11 cellular contexts compared by ENCODE assay signal in the genomic region with DNA sequence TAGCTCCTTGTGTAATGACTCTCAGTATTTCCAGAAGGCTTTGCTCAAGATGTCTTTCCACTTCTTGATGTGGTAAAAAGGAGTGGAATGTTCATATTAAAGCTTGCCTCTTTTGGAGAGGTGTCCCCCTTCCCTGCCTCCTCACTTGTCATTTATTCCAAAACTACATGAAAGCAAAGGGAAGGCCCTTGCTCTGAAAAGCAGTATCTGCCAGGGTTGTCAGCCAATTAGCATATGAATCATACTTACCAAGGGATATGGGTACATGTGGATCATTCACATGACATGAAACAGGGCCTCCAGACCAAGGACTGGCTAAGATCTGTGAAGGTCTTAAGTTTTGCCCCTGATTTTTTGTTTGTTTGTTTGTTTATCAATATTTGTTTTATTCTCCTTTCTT. TPM values are rescaled to one million over a fixed set of nuclear protein-coding genes. Genes with fewer than 3 reads are reported as not detected.
DNase-seq lines count a peak whose midpoint lies in the region; ATAC-seq and TF ChIP-seq lines count a peak whose summit lies in the region.
"Had no signal": no experiment of that assay in that cellular context is flagged by ENCODE, and none has a peak within 500 bp of the region (broad histone marks: within the 10 kb centered on the region; RNA-seq: fewer than 3 reads in every experiment).

No MANE protein-coding gene starts in this region.

- H3K4me1 ChIP-seq in lung (ENCODE audit: control insufficient read depth in 2 of 2, insufficient read depth in 2 of 2, low read length in 2 of 2), result peaks cover 6 to 15% of the 10 kb centered on the region in 2 donors
- peaks cover 33% of the 10 kb centered on the region for H3K4me1 ChIP-seq in mucosa of descending colon (ENCODE audit: low read depth)

- TF ChIP-seq CTCF in astrocyte of the spinal cord (IDR thresholded peaks at IDR 0.05; ENCODE audit: low read depth, low read length) (no peak), lung (IDR thresholded peaks at IDR 0.05; ENCODE audit: control extremely low read depth, extremely low read depth) (no peak), mucosa of descending colon (IDR thresholded peaks at IDR 0.05) (no peak), omental fat pad (IDR thresholded peaks at IDR 0.05) (no peak)

- H3K27ac ChIP-seq in lung (ENCODE audit: low read depth in 1 of 2, low read length in 1 of 2), result no peak overlapping the region
- H3K27ac ChIP-seq: KMS-11 had no signal

- H3K9me3 ChIP-seq in lung (ENCODE audit: control insufficient read depth in 2 of 2, insufficient read depth in 1 of 2, low read length in 1 of 2) (no peaks in the 10 kb centered on the region), mucosa of descending colon (no peaks in the 10 kb centered on the region)
- H3K9me3 ChIP-seq: thoracic aorta had no signal

- no peaks in the 10 kb centered on the region for H3K27me3 ChIP-seq in lung (ENCODE audit: control insufficient read depth, insufficient read depth)

- ATAC-seq in lung (ENCODE audit: insufficient read depth, low FRiP score) (peak; percentile 29), mucosa of descending colon (no peak), omental fat pad (ENCODE audit: low FRiP score) (no peak)

- H3K36me3 ChIP-seq in lung (ENCODE audit: control insufficient read depth in 2 of 2, insufficient read depth in 2 of 2, low read length in 2 of 2), result no peaks in the 10 kb centered on the region
- no peaks in the 10 kb centered on the region for H3K36me3 ChIP-seq in mucosa of descending colon (ENCODE audit: low read depth)
- H3K36me3 ChIP-seq: thoracic aorta had no signal

- DNase-seq in AG08396 (ENCODE audit: low spot score), result peak; percentile 29
- peak; percentile 78 for DNase-seq in HCEC 1CT
- DNase-seq in astrocyte of the spinal cord (ENCODE audit: low read depth, low spot score), result peak; percentile 43
- no peak for DNase-seq in lung (ENCODE audit: low spot score)
- no peak for DNase-seq in mucosa of descending colon
- DNase-seq in cortex of kidney (lab: John Stamatoyannopoulos, UW), result no peak
- no peak for DNase-seq in stimulated activated naive CD4-positive, alpha-beta T cell (lab: John Stamatoyannopoulos, UW)
- no peak for DNase-seq in omental fat pad (ENCODE audit: low spot score)
- DNase-seq: activated gamma-delta T cell treated with Interleukin-2 at 50 U/mL for 16 hours had no signal

- no peak overlapping the region for H3K4me3 ChIP-seq in astrocyte of the spinal cord (ENCODE audit: low read depth, low read length)
- no peak overlapping the region for H3K4me3 ChIP-seq in lung
- no peak overlapping the region for H3K4me3 ChIP-seq in mucosa of descending colon
- H3K4me3 ChIP-seq: thoracic aorta had no signal

- in situ Hi-C loops in astrocyte of the spinal cord (cut with HindIII; ENCODE audit: low sequenced_read_pairs), result no loop called here

- intact Hi-C loops in mucosa of descending colon (cut with DNase I, micrococcal nuclease), result no loop called here

RNA-seq across cellular contexts. Expression of a gene that starts 31.3 kb away (rescaled TPM):
- total RNA-seq in lung (100 to 1,000 TPM in 1 of 2 donors, 10 to 100 TPM in 1; 88.3 to 170 TPM), mucosa of descending colon (100 to 1,000 TPM; 176 to 345 (median 228) TPM), omental fat pad (10 to 100 TPM; 36.6 to 52.3 (median 40.7) TPM)
- 10 to 100 TPM; 75.0 to 98.9 TPM for polyA plus RNA-seq in lung

RNA-seq across cellular contexts. Expression of a gene that starts 56.3 kb away (rescaled TPM):
- 10 to 100 TPM; 13.4 to 31.1 TPM for total RNA-seq in lung
- polyA plus RNA-seq in lung, result 1 to 10 TPM; 6.8 to 8.1 TPM
- 10 to 100 TPM; 13.5 to 30.2 (median 18.8) TPM for total RNA-seq in mucosa of descending colon
- 10 to 100 TPM in 3 of 4 donors, 1 to 10 TPM in 1; 9.7 to 41.7 (median 20.4) TPM for total RNA-seq in omental fat pad

Comparison
In these comparisons a context has a peak if more than half of its experiments do, and no peak if none do; other contexts are left out.
1. DNase-seq: peak in AG08396 (single experiment), HCEC 1CT (single experiment) and astrocyte of the spinal cord (single experiment); none in lung (single experiment), mucosa of descending colon (0 of 3), cortex of kidney (single experiment), stimulated activated naive CD4-positive, alpha-beta T cell (0 of 6) and omental fat pad (single experiment).